Comparison of ENCODE assay signal across 8 cellular contexts in genomic region chr22:41301085-41302015, GRCh38. TPM values are rescaled to one million over a fixed set of nuclear protein-coding genes. Genes with fewer than 3 reads are reported as not detected.
DNase-seq lines count a peak whose midpoint lies in the region; ATAC-seq, FAIRE-seq and TF ChIP-seq lines count a peak whose summit lies in the region.

Gene ZC3H7B (plus strand): TSS chr22:41301525. CDS start chr22:41320661, 19,136 bp downstream.

- ATAC-seq in HG02759 (IDR thresholded peaks at IDR 0.05; ENCODE audit: unreplicated experiment): peak; percentile 88
- ATAC-seq in left ventricle myocardium superior: peak; percentile 98

- peak; percentile 53 for FAIRE-seq in urothelium cell line (lab: Jason Lieb, UNC)

- DNase-seq in NCI-H128 (lab: John Stamatoyannopoulos, UW; ENCODE audit: unreplicated experiment): peak; percentile 40
- peak; percentile 57 for DNase-seq in amniotic stem cell (lab: John Stamatoyannopoulos, UW)
- DNase-seq in left ventricle myocardium superior: peak; percentile 89
- DNase-seq in pulmonary artery endothelial cell (ENCODE audit: low read depth, low spot score): no peak
- DNase-seq in urothelium cell line (ENCODE audit: low spot score): peak; percentile 95

- peaks cover 3% of the 10 kb centered on the region for H3K36me3 Mint-ChIP-seq in T-helper 1 cell treated with Interleukin-12 subunit alpha and Interleukin-12 subunit beta and Interleukin-4 antibody, amounts not matched to agents 30 μg/mL and 1 μg/mL, for 36 hours (ENCODE audit: low read depth)

- H3K4me1 Mint-ChIP-seq in T-helper 1 cell treated with Interleukin-12 subunit alpha and Interleukin-12 subunit beta and Interleukin-4 antibody, amounts not matched to agents 30 μg/mL and 1 μg/mL, for 36 hours (ENCODE audit: low read depth): peaks cover 34% of the 10 kb centered on the region

- H3K4me3 ChIP-seq in GM12875 (ENCODE audit: low read depth, low read length): peak within 1 kb of the TSS; percentile 90

- intact Hi-C loops in left ventricle myocardium superior (cut with micrococcal nuclease): no loop called here

- peak within 1 kb of the TSS; percentile 70 for H3K4me3 Mint-ChIP-seq in T-helper 1 cell treated with Interleukin-12 subunit alpha and Interleukin-12 subunit beta and Interleukin-4 antibody, amounts not matched to agents 30 μg/mL and 1 μg/mL, for 36 hours

- H3K9me3 Mint-ChIP-seq in T-helper 1 cell treated with Interleukin-12 subunit alpha and Interleukin-12 subunit beta and Interleukin-4 antibody, amounts not matched to agents 30 μg/mL and 1 μg/mL, for 36 hours: no peaks in the 10 kb centered on the region

- peak; percentile 66 for TF ChIP-seq CTCF in GM12875 (IDR thresholded peaks at IDR 0.05; ENCODE audit: borderline replicate concordance, insufficient read depth, low read depth, low read length)

- no peaks in the 10 kb centered on the region for H3K27me3 Mint-ChIP-seq in T-helper 1 cell treated with Interleukin-12 subunit alpha and Interleukin-12 subunit beta and Interleukin-4 antibody, amounts not matched to agents 30 μg/mL and 1 μg/mL, for 36 hours (ENCODE audit: low read depth)

- peak within 1 kb of the TSS; percentile 78 for H3K27ac Mint-ChIP-seq in T-helper 1 cell treated with Interleukin-12 subunit alpha and Interleukin-12 subunit beta and Interleukin-4 antibody, amounts not matched to agents 30 μg/mL and 1 μg/mL, for 36 hours

RNA-seq across cellular contexts. Expression of gene ZC3H7B, which starts in this region (rescaled TPM):
- 47.6 TPM for total RNA-seq in left ventricle myocardium superior
- total RNA-seq in pulmonary artery endothelial cell: 63.9 and 108 TPM in 2 replicates
